In the genomic region with DNA sequence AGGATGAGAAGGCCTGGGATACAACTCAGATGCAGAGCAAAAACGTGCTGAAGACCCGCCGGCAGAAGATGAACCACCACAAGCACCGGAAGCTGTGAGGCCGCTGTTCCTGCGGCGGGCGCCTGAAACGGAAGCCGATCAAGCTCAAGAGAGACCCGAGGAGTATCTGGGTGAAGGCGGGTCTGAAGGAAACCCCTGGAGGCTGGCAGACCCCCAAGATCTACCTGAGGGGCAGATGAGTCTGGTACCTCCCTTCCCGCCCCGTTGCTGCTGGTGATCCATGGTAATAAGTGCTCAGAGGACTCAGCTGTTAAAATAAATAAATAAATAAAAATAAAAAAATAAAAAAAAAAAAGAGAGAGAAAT, we compare ENCODE assay signal across 22 cellular contexts.
DNase-seq lines count a peak whose midpoint lies in the region; ATAC-seq and TF ChIP-seq lines count a peak whose summit lies in the region.
"Had no signal": no experiment of that assay in that cellular context is flagged by ENCODE, and none has a peak within 500 bp of the region (broad histone marks: within the 10 kb centered on the region; RNA-seq: fewer than 3 reads in every experiment).

No MANE protein-coding gene starts in this region.

- no peak overlapping the region for H3K4me2 ChIP-seq in IMR-90 (ENCODE audit: low read depth, low read length)

- TF ChIP-seq RAD21 in IMR-90 (IDR thresholded peaks at IDR 0.05; ENCODE audit: low read length), result no peak

- peak overlapping the region; percentile 72 for H2BK120ac ChIP-seq in IMR-90 (ENCODE audit: low read depth, low read length)

- CTCF ChIA-PET in IMR-90 (lab: Yijun Ruan, JAX), result no interaction called here

- H3K79me1 ChIP-seq in IMR-90 (ENCODE audit: low read depth in 1 of 2, low read length in 2 of 2), result no peaks in the 10 kb centered on the region

- H3K9me3 Mint-ChIP-seq in mesothelial cell of epicardium, result peaks cover 3% of the 10 kb centered on the region
- H3K9me3 Mint-ChIP-seq: activated naive CD8-positive, alpha-beta T cell treated with anti-CD3 and anti-CD28 coated beads, Interleukin-2, amount 10 ng/mL, durations not matched to agents 7 days and 5 days; memory B cell had no signal

- H3K23ac ChIP-seq in IMR-90 (ENCODE audit: low read depth, low read length), result no peak overlapping the region

- peak overlapping the region; percentile 23; the same call in 2 of the 3 replicates for H2BK15ac ChIP-seq in IMR-90 (ENCODE audit: low read depth, low read length)

- no peak overlapping the region for H3K56ac ChIP-seq in IMR-90 (ENCODE audit: extremely low read depth, insufficient read depth, low read length)

- peak overlapping the region; percentile 90 for H3K18ac ChIP-seq in IMR-90 (ENCODE audit: low read depth, low read length)

- H2BK5ac ChIP-seq in IMR-90 (ENCODE audit: low read depth, low read length, poor library complexity, severe bottlenecking), result peak overlapping the region; percentile 93

- H3K4me1 Mint-ChIP-seq in mesothelial cell of epicardium, result peaks cover 36% of the 10 kb centered on the region
- H3K4me1 Mint-ChIP-seq: activated naive CD8-positive, alpha-beta T cell treated with anti-CD3 and anti-CD28 coated beads, Interleukin-2, amount 10 ng/mL, durations not matched to agents 7 days and 5 days; CD4-positive, alpha-beta memory T cell; memory B cell had no signal

- peak overlapping the region; percentile 20 for H2AK9ac ChIP-seq in IMR-90 (replicated peaks; ENCODE audit: low read depth, low read length, poor library complexity)

- BruUV-seq in IMR-90 (replicated peaks; lab: Mats Ljungman, UMichigan), result no TSS peak

- no peaks in the 10 kb centered on the region for H3K36me3 Mint-ChIP-seq in mesothelial cell of epicardium
- H3K36me3 Mint-ChIP-seq: activated naive CD8-positive, alpha-beta T cell treated with anti-CD3 and anti-CD28 coated beads, Interleukin-2, amount 10 ng/mL, durations not matched to agents 7 days and 5 days; CD4-positive, alpha-beta memory T cell; memory B cell had no signal

- H2AK5ac ChIP-seq in IMR-90 (ENCODE audit: low read depth, low read length), result peak overlapping the region; percentile 60

- H3K9me1 ChIP-seq in IMR-90 (ENCODE audit: insufficient read depth, low read length), result peaks cover 9% of the 10 kb centered on the region

- H3K9ac ChIP-seq in IMR-90 (ENCODE audit: low read depth, low read length), result peak overlapping the region; percentile 15; the same call in 1 of the 2 replicates
- H3K9ac ChIP-seq: GM23248 had no signal

- intact Hi-C loops in IMR-90 (cut with micrococcal nuclease), result loop anchor here (5.0 kb wide), 1 partner anchor 71 kb away; no protein-coding TSS in a partner anchor

- TF ChIP-seq EP300 in upper lobe of left lung (IDR thresholded peaks at IDR 0.05), result no peak

- H3K9me3 ChIP-seq in IMR-90 (ENCODE audit: control insufficient read depth, insufficient read depth, low read length) (no peaks in the 10 kb centered on the region), upper lobe of left lung (no peaks in the 10 kb centered on the region)
- H3K9me3 ChIP-seq: suprapubic skin had no signal

- peak overlapping the region; percentile 77 for H4K91ac ChIP-seq in IMR-90 (ENCODE audit: insufficient read depth, low read depth, low read length)

- H3K14ac ChIP-seq in IMR-90 (replicated peaks; ENCODE audit: low read depth, low read length), result peak overlapping the region; percentile 52; the same call in 1 of the 2 replicates

- POLR2A ChIA-PET in IMR-90 (lab: Charles Lee; ENCODE audit: unreplicated experiment), result no interaction called here

- TF ChIP-seq CTCF in IMR-90 (conservative IDR thresholded peaks at IDR 0.05; ENCODE audit: low read depth, low read length) (no peak), brain microvascular endothelial cell (IDR thresholded peaks at IDR 0.05; ENCODE audit: low read depth, low read length, missing control alignments) (no peak), mesothelial cell of epicardium (IDR thresholded peaks at IDR 0.05; ENCODE audit: unreplicated experiment) (no peak), upper lobe of left lung (IDR thresholded peaks at IDR 0.05) (no peak)

- peaks cover 9% of the 10 kb centered on the region for H3K4me1 ChIP-seq in IMR-90 (ENCODE audit: control insufficient read depth, insufficient read depth, low read length)
- H3K4me1 ChIP-seq in upper lobe of left lung, result peaks cover 0 to 5% (median 3%) of the 10 kb centered on the region in 4 donors

- H2AFZ ChIP-seq in IMR-90 (replicated peaks; ENCODE audit: low read length, poor library complexity), result peak overlapping the region; percentile 64
- H2AFZ ChIP-seq: GM23248 had no signal

- ATAC-seq in IMR-90 (ENCODE audit: low read depth) (no peak), upper lobe of left lung (ENCODE audit: low FRiP score in 2 of 2) (no peak), HG03354 (IDR thresholded peaks at IDR 0.05; ENCODE audit: poor library complexity, severe bottlenecking, unreplicated experiment) (no peak)

- WGBS in IMR-90 (ENCODE audit: extremely low coverage in 2 of 2, insufficient read length in 1 of 2), 2 experiments, result 100% methylated on average over 7 of the region's 14 CpGs; no CpG with 5 or more reads in 1 of the 2 experiments
- 91 to 93% methylated on average over 14 of the region's 14 CpGs for WGBS in upper lobe of left lung, 2 donors

- TF ChIP-seq POLR2A in IMR-90 (IDR thresholded peaks at IDR 0.05; ENCODE audit: low read depth, low read length) (no peak), upper lobe of left lung (IDR thresholded peaks at IDR 0.05) (no peak)

- H3K27me3 Mint-ChIP-seq in mesothelial cell of epicardium (ENCODE audit: low read depth), result no peaks in the 10 kb centered on the region
- H3K27me3 Mint-ChIP-seq: activated naive CD8-positive, alpha-beta T cell treated with anti-CD3 and anti-CD28 coated beads, Interleukin-2, amount 10 ng/mL, durations not matched to agents 7 days and 5 days; CD4-positive, alpha-beta memory T cell; memory B cell had no signal

- H3K36me3 ChIP-seq in IMR-90 (ENCODE audit: control insufficient read depth, insufficient read depth, low read length) (no peaks in the 10 kb centered on the region), brain microvascular endothelial cell (replicated peaks) (no peaks in the 10 kb centered on the region), upper lobe of left lung (no peaks in the 10 kb centered on the region)
- H3K36me3 ChIP-seq: suprapubic skin had no signal

- H4K8ac ChIP-seq in IMR-90 (ENCODE audit: low read depth in 2 of 2, low read length in 2 of 2), result peak overlapping the region; percentile 28 to 69; a peak in 3 of 4 replicates

- H3K4me3 Mint-ChIP-seq in mesothelial cell of epicardium, result no peak overlapping the region
- H3K4me3 Mint-ChIP-seq: activated naive CD8-positive, alpha-beta T cell treated with anti-CD3 and anti-CD28 coated beads, Interleukin-2, amount 10 ng/mL, durations not matched to agents 7 days and 5 days; CD4-positive, alpha-beta memory T cell; memory B cell had no signal

- H3K27me3 ChIP-seq in IMR-90 (ENCODE audit: control insufficient read depth, insufficient read depth, low read length) (no peaks in the 10 kb centered on the region), brain microvascular endothelial cell (replicated peaks) (no peaks in the 10 kb centered on the region), upper lobe of left lung (no peaks in the 10 kb centered on the region)
- H3K27me3 ChIP-seq: suprapubic skin had no signal

- dilution Hi-C loops in IMR-90 (cut with HindIII; ENCODE audit: low sequenced_read_pairs, unreplicated experiment), result no loop called here

- in situ Hi-C loops in IMR-90 (cut with MboI; ENCODE audit: low sequenced_read_pairs) (no loop called here), brain microvascular endothelial cell (cut with HindIII; ENCODE audit: low pct_ligation_motif_present, low sequenced_read_pairs) (no loop called here)

- no peak overlapping the region for H3K4me3 ChIP-seq in IMR-90 (ENCODE audit: insufficient read depth, low read depth, low read length)
- no peak overlapping the region for H3K4me3 ChIP-seq in brain microvascular endothelial cell (ENCODE audit: low read depth, low read length)
- no peak overlapping the region for H3K4me3 ChIP-seq in upper lobe of left lung
- H3K4me3 ChIP-seq: GM23248, suprapubic skin had no signal

- H3K27ac Mint-ChIP-seq in mesothelial cell of epicardium, result peak overlapping the region; percentile 94
- H3K27ac Mint-ChIP-seq: activated naive CD8-positive, alpha-beta T cell treated with anti-CD3 and anti-CD28 coated beads, Interleukin-2, amount 10 ng/mL, durations not matched to agents 7 days and 5 days; CD4-positive, alpha-beta memory T cell; memory B cell had no signal

- DNase-seq in IMR-90 (no peak), brain microvascular endothelial cell (no peak), mesothelial cell of epicardium (ENCODE audit: low spot score in 2 of 2, unreplicated experiment in 2 of 2) (no peak), upper lobe of left lung (peak in 1 of 2 donors; percentile 49), EL (no peak), NCI-H1105 (lab: John Stamatoyannopoulos, UW) (no peak), SKM-1 treated with dmso at 0.1 percent for 144 hours (lab: John Stamatoyannopoulos, UW; ENCODE audit: unreplicated experiment) (no peak)
- DNase-seq: activated CD4-positive, alpha-beta T cell treated with anti-CD3 and anti-CD28 coated beads, Interleukin-2, amount 50 U/mL, for 48 hours; activated CD4-positive, CD25-positive, alpha-beta regulatory T cell; activated CD8-positive, alpha-beta memory T cell treated with anti-CD3 and anti-CD28 coated beads, Interleukin-2, amount 50 U/mL, for 48 hours; activated effector memory CD4-positive, alpha-beta T cell treated with anti-CD3 and anti-CD28 coated beads, Interleukin-2, amount 50 U/mL, for 16 hours; activated naive CD8-positive, alpha-beta T cell treated with anti-CD3 and anti-CD28 coated beads, Interleukin-2, amount 10 ng/mL, durations not matched to agents 7 days and 5 days; CD4-positive, alpha-beta memory T cell; cerebellar nuclear complex; kidney glomerular epithelial cell; NCI-H1092 treated with DMSO at 0.1 percent for 48 hours; NCI-H2029; NCI-H2227 treated with DMSO at 0.1 percent for 48 hours had no signal

- peak overlapping the region; percentile 92 for H4K5ac ChIP-seq in IMR-90 (ENCODE audit: low read depth, low read length)

- no peaks in the 10 kb centered on the region for H4K20me1 ChIP-seq in IMR-90 (ENCODE audit: insufficient read depth, low read length)

- H3K27ac ChIP-seq in IMR-90 (ENCODE audit: insufficient read depth, low read length) (peak overlapping the region; percentile 89), brain microvascular endothelial cell (peak overlapping the region; percentile 94), upper lobe of left lung (peak overlapping the region in 3 of 4 donors; percentile 21 to 73 (median 48))
- H3K27ac ChIP-seq: GM23248 had no signal

- H3K4ac ChIP-seq in IMR-90 (ENCODE audit: low read depth, low read length), result peak overlapping the region; percentile 42

- H2BK20ac ChIP-seq in IMR-90 (ENCODE audit: low read depth, low read length), result peak overlapping the region; percentile 80

TF ChIP-seq in IMR-90, 13 proteins besides CTCF, POLR2A, EP300 and RAD21:
- TF ChIP-seq SMC3 (IDR thresholded peaks at IDR 0.05; ENCODE audit: low read depth, low read length) (no peak), BHLHE40 (IDR thresholded peaks at IDR 0.05; ENCODE audit: low read depth, low read length) (no peak), MAFK (IDR thresholded peaks at IDR 0.05; ENCODE audit: low read depth, low read length) (no peak)
TF ChIP-seq in IMR-90: peak in this region for 0.
